23 cellular contexts compared by ENCODE assay signal in genomic region chr2:164689020-164689419, GRCh38.
DNase-seq lines count a peak whose midpoint lies in the region; ATAC-seq, FAIRE-seq and TF ChIP-seq lines count a peak whose summit lies in the region.
"Had no signal": no experiment of that assay in that cellular context is flagged by ENCODE, and none has a peak within 500 bp of the region (broad histone marks: within the 10 kb centered on the region; RNA-seq: fewer than 3 reads in every experiment).

No MANE protein-coding gene starts in this region.

- H3K4me1 ChIP-seq in astrocyte (ENCODE audit: insufficient read depth, low read length): no peaks in the 10 kb centered on the region

- H3K79me2 ChIP-seq in astrocyte (ENCODE audit: insufficient read depth, low read length): no peaks in the 10 kb centered on the region

- peaks cover 11% of the 10 kb centered on the region for H3K4me1 Mint-ChIP-seq in astrocyte (ENCODE audit: low read depth, unreplicated experiment)
- H3K4me1 Mint-ChIP-seq: CD14-positive monocyte, GM23338 had no signal

- no peak for TF ChIP-seq CTCF in astrocyte (IDR thresholded peaks at IDR 0.05; ENCODE audit: insufficient read depth, low read depth, low read length)

- no peaks in the 10 kb centered on the region for H3K9me3 Mint-ChIP-seq in astrocyte (ENCODE audit: unreplicated experiment)
- H3K9me3 Mint-ChIP-seq: CD14-positive monocyte, GM23338 had no signal

- no peak overlapping the region for H3K9ac ChIP-seq in astrocyte (ENCODE audit: low read length)

- H3K36me3 ChIP-seq in astrocyte (ENCODE audit: insufficient read depth, low read length): no peaks in the 10 kb centered on the region

- no peak overlapping the region for H3K4me3 Mint-ChIP-seq in astrocyte (ENCODE audit: unreplicated experiment)
- H3K4me3 Mint-ChIP-seq: CD14-positive monocyte, GM23338 had no signal

- no peak for ATAC-seq in HG02885 (IDR thresholded peaks at IDR 0.05; ENCODE audit: poor library complexity, unreplicated experiment)
- no peak for ATAC-seq in GM21737 (IDR thresholded peaks at IDR 0.05; ENCODE audit: unreplicated experiment)
- ATAC-seq: GM23338 had no signal

- H3K4me3 ChIP-seq in astrocyte (ENCODE audit: insufficient read depth, low read depth, low read length): no peak overlapping the region
- H3K4me3 ChIP-seq: GM23338 had no signal

- no peak overlapping the region for H2AFZ ChIP-seq in astrocyte (ENCODE audit: low read depth, low read length)
- H2AFZ ChIP-seq: GM23338 had no signal

- H3K27ac Mint-ChIP-seq in astrocyte (ENCODE audit: unreplicated experiment): no peak overlapping the region
- H3K27ac Mint-ChIP-seq: CD14-positive monocyte, GM23338 had no signal

- H3K27ac ChIP-seq in astrocyte (ENCODE audit: low read depth, low read length): no peak overlapping the region
- H3K27ac ChIP-seq: 22Rv1 had no signal

- peaks cover 2% of the 10 kb centered on the region for H3K36me3 Mint-ChIP-seq in astrocyte (ENCODE audit: low read depth, unreplicated experiment)
- H3K36me3 Mint-ChIP-seq: CD14-positive monocyte had no signal

- H3K9me3 ChIP-seq in astrocyte (ENCODE audit: insufficient read depth, low read depth, low read length): no peaks in the 10 kb centered on the region

- peak; percentile 31 for DNase-seq in NCI-H1436 (lab: John Stamatoyannopoulos, UW)
- DNase-seq in NCI-H1436 treated with DMSO at 0.1 percent for 48 hours (lab: John Stamatoyannopoulos, UW): no peak
- DNase-seq in NCI-H2081 treated with DMSO at 0.1 percent for 48 hours (lab: John Stamatoyannopoulos, UW): peak; percentile 80
- peak; percentile 19 for DNase-seq in astrocyte (ENCODE audit: low read depth)
- DNase-seq in NCI-H187 treated with DMSO at 0.1 percent for 48 hours (lab: John Stamatoyannopoulos, UW): no peak
- DNase-seq in activated naive CD4-positive, alpha-beta T cell treated with Interleukin-2 at 50 U/mL for 16 hours: no peak
- DNase-seq: DMS153, GDM1, HCEC 1CT, MM.1S, NCI-H1092, NCI-H2107, NCI-H345, NCI-H524 treated with DMSO at 0.1 percent for 48 hours, OCI-M1, RPMI8226, SIG-M5, T1000 had no signal

- no peak overlapping the region for H3K4me2 ChIP-seq in astrocyte (ENCODE audit: low read length)
- H3K4me2 ChIP-seq: GM23338 had no signal

- H4K20me1 ChIP-seq in astrocyte (ENCODE audit: insufficient read depth, low read length): no peaks in the 10 kb centered on the region

- no peaks in the 10 kb centered on the region for H3K27me3 Mint-ChIP-seq in astrocyte (ENCODE audit: low read depth, unreplicated experiment)

- FAIRE-seq in astrocyte (lab: Jason Lieb, UNC): no peak

- no peaks in the 10 kb centered on the region for H3K27me3 ChIP-seq in astrocyte (ENCODE audit: insufficient read depth, low read length)

Comparison
In these comparisons a context has a peak if more than half of its experiments do, and no peak if none do; other contexts are left out.
1. DNase-seq: peak in NCI-H1436 (single experiment), NCI-H2081 treated with DMSO at 0.1 percent for 48 hours (single experiment) and astrocyte (single experiment); none in NCI-H1436 treated with DMSO at 0.1 percent for 48 hours (single experiment), NCI-H187 treated with DMSO at 0.1 percent for 48 hours (single experiment) and activated naive CD4-positive, alpha-beta T cell treated with Interleukin-2 at 50 U/mL for 16 hours (single experiment).